Comparison of ENCODE assay signal across 9 cellular contexts in the genomic region with DNA sequence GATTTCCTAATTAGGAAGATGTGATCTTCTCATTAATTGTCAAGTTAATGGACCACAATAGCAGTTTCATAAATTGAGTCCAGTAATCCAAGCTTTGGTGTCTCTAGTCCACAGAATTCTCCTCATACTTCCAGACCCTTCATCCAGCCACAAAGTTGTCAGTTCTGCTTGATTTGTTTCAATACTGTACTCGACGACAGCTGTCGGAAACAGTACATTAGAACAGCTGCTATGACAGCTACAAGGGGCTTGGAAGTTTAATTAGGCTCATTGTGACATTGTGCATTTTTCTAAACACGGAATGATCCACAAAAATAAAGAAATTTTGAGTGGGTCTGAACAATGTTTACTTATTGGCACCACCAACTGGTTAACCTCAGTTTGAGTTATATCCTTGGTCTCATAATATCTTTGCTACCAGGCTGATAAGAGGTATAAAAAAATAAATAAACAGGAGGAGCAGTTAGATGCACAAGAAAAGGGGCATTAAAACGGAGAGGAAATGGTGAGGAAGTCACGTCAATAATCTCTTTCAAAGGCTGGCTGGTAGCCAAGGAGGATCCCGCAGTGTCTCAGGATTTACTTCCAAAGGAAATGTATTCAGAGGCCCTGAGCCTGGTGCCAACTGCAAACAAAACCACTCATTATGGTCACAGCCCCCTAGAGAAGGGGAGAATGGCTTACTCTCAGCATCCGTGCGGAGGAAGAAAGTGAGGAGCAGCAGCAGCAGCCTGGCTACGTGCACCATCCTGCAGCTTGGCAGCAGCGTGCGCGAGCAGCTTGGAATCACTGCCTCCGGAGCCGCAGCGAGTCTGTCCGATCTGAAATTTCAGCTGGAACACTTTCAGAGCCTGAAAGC.
A peak's percentile ranks its signal among the peaks of the same experiment; 100 is the strongest.
DNase-seq lines count a peak whose midpoint lies in the region; ATAC-seq and TF ChIP-seq lines count a peak whose summit lies in the region.
"Had no signal": no experiment of that assay in that cellular context is flagged by ENCODE, and none has a peak within 500 bp of the region (broad histone marks: within the 10 kb centered on the region; RNA-seq: fewer than 3 reads in every experiment).

No MANE protein-coding gene starts in this region.

- H3K4me1 Mint-ChIP-seq in osteocyte (ENCODE audit: unreplicated experiment): peaks cover 20% of the 10 kb centered on the region
- H3K4me1 Mint-ChIP-seq in CD8-positive, alpha-beta T cell (ENCODE audit: low read depth): no peaks in the 10 kb centered on the region
- no peaks in the 10 kb centered on the region for H3K4me1 Mint-ChIP-seq in activated naive CD8-positive, alpha-beta T cell treated with anti-CD3 and anti-CD28 coated beads for 36 hours

- H3K9me3 ChIP-seq in CD8-positive, alpha-beta T cell (ENCODE audit: low read length): no peaks in the 10 kb centered on the region

- peak overlapping the region; percentile 43 for H3K4me3 ChIP-seq in fibroblast of the aortic adventitia (ENCODE audit: low read depth, low read length)
- H3K4me3 ChIP-seq in CD8-positive, alpha-beta T cell (ENCODE audit: low read depth, low read length): no peak overlapping the region

- intact Hi-C loops in CD8-positive, alpha-beta T cell (cut with DNase I, micrococcal nuclease): no loop called here

- H3K27ac Mint-ChIP-seq in osteocyte (ENCODE audit: unreplicated experiment): no peak overlapping the region
- no peak overlapping the region for H3K27ac Mint-ChIP-seq in CD8-positive, alpha-beta T cell
- H3K27ac Mint-ChIP-seq in activated naive CD8-positive, alpha-beta T cell treated with anti-CD3 and anti-CD28 coated beads for 36 hours: no peak overlapping the region

- no peaks in the 10 kb centered on the region for H3K4me1 ChIP-seq in CD8-positive, alpha-beta T cell (ENCODE audit: insufficient read depth, low read length)

- H3K27me3 ChIP-seq in CD8-positive, alpha-beta T cell (ENCODE audit: insufficient read depth, low read length): no peaks in the 10 kb centered on the region

- H3K9me3 Mint-ChIP-seq in osteocyte (ENCODE audit: unreplicated experiment): no peaks in the 10 kb centered on the region
- no peaks in the 10 kb centered on the region for H3K9me3 Mint-ChIP-seq in CD8-positive, alpha-beta T cell
- H3K9me3 Mint-ChIP-seq in activated naive CD8-positive, alpha-beta T cell treated with anti-CD3 and anti-CD28 coated beads for 36 hours: no peaks in the 10 kb centered on the region

- H3K27me3 Mint-ChIP-seq in osteocyte (ENCODE audit: unreplicated experiment): peaks cover 3% of the 10 kb centered on the region
- peaks cover 2% of the 10 kb centered on the region for H3K27me3 Mint-ChIP-seq in CD8-positive, alpha-beta T cell (ENCODE audit: low read depth)
- H3K27me3 Mint-ChIP-seq in activated naive CD8-positive, alpha-beta T cell treated with anti-CD3 and anti-CD28 coated beads for 36 hours: peaks cover 13% of the 10 kb centered on the region

- ATAC-seq in CD8-positive, alpha-beta T cell: no peak
- ATAC-seq in HG03139 (IDR thresholded peaks at IDR 0.05; ENCODE audit: unreplicated experiment): no peak

- peak; percentile 62 for DNase-seq in DMS153 treated with DMSO at 0.1 percent for 48 hours (lab: John Stamatoyannopoulos, UW; ENCODE audit: unreplicated experiment)
- peak; percentile 99 for DNase-seq in NCI-H748 treated with DMSO at 0.1 percent for 48 hours (lab: John Stamatoyannopoulos, UW)
- DNase-seq in fibroblast of the aortic adventitia (ENCODE audit: low read depth): peak; percentile 54
- DNase-seq in osteocyte (ENCODE audit: extremely low spot score, unreplicated experiment): no peak
- no peak for DNase-seq in RWPE1 (ENCODE audit: low spot score)
- DNase-seq in CD8-positive, alpha-beta T cell: no peak
- DNase-seq in activated naive CD8-positive, alpha-beta T cell treated with anti-CD3 and anti-CD28 coated beads for 36 hours: no peak

- H3K27ac ChIP-seq in RWPE1: no peak overlapping the region
- H3K27ac ChIP-seq in CD8-positive, alpha-beta T cell (ENCODE audit: low read depth, low read length): no peak overlapping the region
- H3K27ac ChIP-seq: HL-60 had no signal

- H3K36me3 ChIP-seq in CD8-positive, alpha-beta T cell (ENCODE audit: insufficient read depth, low read length): no peaks in the 10 kb centered on the region

- H3K36me3 Mint-ChIP-seq in osteocyte (ENCODE audit: unreplicated experiment): no peaks in the 10 kb centered on the region
- no peaks in the 10 kb centered on the region for H3K36me3 Mint-ChIP-seq in CD8-positive, alpha-beta T cell
- no peaks in the 10 kb centered on the region for H3K36me3 Mint-ChIP-seq in activated naive CD8-positive, alpha-beta T cell treated with anti-CD3 and anti-CD28 coated beads for 36 hours

- CTCF ChIA-PET in RWPE1 (lab: Yijun Ruan, JAX): no interaction called here
- CTCF ChIA-PET in CD8-positive, alpha-beta T cell (lab: Charles Lee): no interaction called here

- TF ChIP-seq CTCF in fibroblast of the aortic adventitia (IDR thresholded peaks at IDR 0.05; ENCODE audit: insufficient read depth, low read length) (no peak), osteocyte (IDR thresholded peaks at IDR 0.05) (no peak), RWPE1 (conservative IDR thresholded peaks at IDR 0.05; ENCODE audit: low read depth) (no peak)
- TF ChIP-seq CTCF in CD8-positive, alpha-beta T cell (IDR thresholded peaks at IDR 0.05): no peak

- POLR2A ChIA-PET in RWPE1 (lab: Yijun Ruan, JAX; ENCODE audit: low non-redundant PET): no interaction called here
- POLR2A ChIA-PET in CD8-positive, alpha-beta T cell (lab: Charles Lee): no interaction called here

- peak overlapping the region; percentile 64 for H3K4me3 Mint-ChIP-seq in osteocyte (ENCODE audit: unreplicated experiment)
- H3K4me3 Mint-ChIP-seq in CD8-positive, alpha-beta T cell: no peak overlapping the region
- H3K4me3 Mint-ChIP-seq in activated naive CD8-positive, alpha-beta T cell treated with anti-CD3 and anti-CD28 coated beads for 36 hours: no peak overlapping the region

Comparison
In these comparisons a context has a peak if more than half of its experiments do, and no peak if none do; other contexts are left out.
1. DNase-seq: peak in DMS153 treated with DMSO at 0.1 percent for 48 hours (single experiment), NCI-H748 treated with DMSO at 0.1 percent for 48 hours (single experiment) and fibroblast of the aortic adventitia (single experiment); none in osteocyte (single experiment), RWPE1 (single experiment), CD8-positive, alpha-beta T cell (0 of 7) and activated naive CD8-positive, alpha-beta T cell treated with anti-CD3 and anti-CD28 coated beads for 36 hours (single experiment).